In the genomic region with DNA sequence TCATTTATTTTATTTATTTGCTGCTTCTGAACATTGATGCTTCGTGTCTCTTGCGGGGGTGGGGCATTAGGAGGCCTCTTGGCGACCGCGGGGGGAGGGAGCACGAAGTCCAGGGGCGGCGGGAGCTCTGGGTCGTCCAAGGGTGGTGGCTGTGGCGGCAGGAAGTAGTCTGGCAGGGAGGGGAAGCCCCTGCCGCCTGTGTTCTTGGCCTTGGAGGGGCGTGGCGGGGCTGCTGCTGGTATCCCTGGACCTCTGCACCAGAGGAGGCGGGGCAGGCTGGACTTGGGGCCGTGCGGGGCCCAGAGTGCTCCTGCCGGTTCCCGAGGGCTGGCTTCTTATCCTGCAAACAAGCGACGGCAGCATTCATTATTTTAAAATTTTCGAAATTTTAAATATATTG, we compare ENCODE assay signal across 9 cellular contexts.
DNase-seq lines count a peak whose midpoint lies in the region; ATAC-seq and TF ChIP-seq lines count a peak whose summit lies in the region.
"Had no signal": no experiment of that assay in that cellular context is flagged by ENCODE, and none has a peak within 500 bp of the region (broad histone marks: within the 10 kb centered on the region; RNA-seq: fewer than 3 reads in every experiment).

No MANE protein-coding gene starts in this region.

- H3K4me3 ChIP-seq in right atrium auricular region (peak overlapping the region in 1 of 2 donors; percentile 32), left ventricle myocardium inferior (peak overlapping the region; percentile 50), suprapubic skin (peak overlapping the region; percentile 30), MM.1S (ENCODE audit: low read length) (no peak overlapping the region)

- no peak overlapping the region for H3K4me2 ChIP-seq in MM.1S (ENCODE audit: low read depth, low read length)

- TF ChIP-seq EP300 in suprapubic skin (IDR thresholded peaks at IDR 0.05) = no peak

- H3K4me1 ChIP-seq in right atrium auricular region = peaks cover 0 to 6% of the 10 kb centered on the region in 2 donors
- peaks cover 7% of the 10 kb centered on the region for H3K4me1 ChIP-seq in left ventricle myocardium inferior
- H3K4me1 ChIP-seq in suprapubic skin = peaks cover 5% of the 10 kb centered on the region
- H3K4me1 ChIP-seq in MM.1S (ENCODE audit: low read length) = no peaks in the 10 kb centered on the region

- no peak overlapping the region for H3K27ac ChIP-seq in right atrium auricular region
- H3K27ac ChIP-seq in left ventricle myocardium inferior (replicated peaks) = no peak overlapping the region
- no peak overlapping the region for H3K27ac ChIP-seq in suprapubic skin
- H3K27ac ChIP-seq in MM.1S (ENCODE audit: low read length) = no peak overlapping the region

- no peak for TF ChIP-seq POLR2A in suprapubic skin (IDR thresholded peaks at IDR 0.05)

- no peak for TF ChIP-seq CTCF in right atrium auricular region (IDR thresholded peaks at IDR 0.05)
- no peak for TF ChIP-seq CTCF in left ventricle myocardium inferior (IDR thresholded peaks at IDR 0.05; ENCODE audit: borderline replicate concordance)
- no peak for TF ChIP-seq CTCF in suprapubic skin (IDR thresholded peaks at IDR 0.05)
- TF ChIP-seq CTCF in MM.1S (IDR thresholded peaks at IDR 0.05; ENCODE audit: low read length) = no peak

- H3F3A ChIP-seq in MM.1S (ENCODE audit: insufficient read depth, low read length) = no peaks in the 10 kb centered on the region

- no peaks in the 10 kb centered on the region for H3K27me3 ChIP-seq in right atrium auricular region
- H3K27me3 ChIP-seq in left ventricle myocardium inferior (ENCODE audit: low read depth) = peaks cover 7% of the 10 kb centered on the region
- H3K27me3 ChIP-seq in suprapubic skin = no peaks in the 10 kb centered on the region
- H3K27me3 ChIP-seq in MM.1S (replicated peaks; ENCODE audit: insufficient read depth, low read length) = no peaks in the 10 kb centered on the region

- H3K9me3 ChIP-seq in right atrium auricular region = no peaks in the 10 kb centered on the region
- H3K9me3 ChIP-seq in left ventricle myocardium inferior (replicated peaks) = no peaks in the 10 kb centered on the region
- no peaks in the 10 kb centered on the region for H3K9me3 ChIP-seq in suprapubic skin
- H3K9me3 ChIP-seq in MM.1S (replicated peaks; ENCODE audit: insufficient read depth, low read length) = no peaks in the 10 kb centered on the region

- intact Hi-C loops in Right ventricle myocardium inferior (cut with DNase I) = no loop called here
- intact Hi-C loops in left ventricle myocardium inferior (cut with micrococcal nuclease) = no loop called here

- no peak overlapping the region for H3K9ac ChIP-seq in MM.1S (ENCODE audit: low read length)

- ATAC-seq in Right ventricle myocardium inferior (no peak), HG03457 (IDR thresholded peaks at IDR 0.05; ENCODE audit: unreplicated experiment) (peak; percentile 96), GM19467 (IDR thresholded peaks at IDR 0.05; ENCODE audit: unreplicated experiment) (no peak)

- H3K36me3 ChIP-seq in right atrium auricular region = no peaks in the 10 kb centered on the region
- no peaks in the 10 kb centered on the region for H3K36me3 ChIP-seq in left ventricle myocardium inferior
- H3K36me3 ChIP-seq in suprapubic skin = no peaks in the 10 kb centered on the region
- H3K36me3 ChIP-seq in MM.1S (replicated peaks; ENCODE audit: insufficient read depth, low read length) = no peaks in the 10 kb centered on the region

- no peak overlapping the region for H2AFZ ChIP-seq in MM.1S (ENCODE audit: low read length)

- H4K20me1 ChIP-seq in MM.1S (ENCODE audit: insufficient read depth, low read length) = no peaks in the 10 kb centered on the region

- 44% methylated on average over 21 of the region's 21 CpGs for WGBS in suprapubic skin

- no peaks in the 10 kb centered on the region for H3K9me2 ChIP-seq in MM.1S (replicated peaks; ENCODE audit: insufficient read depth, low read length)

- H3K79me2 ChIP-seq in MM.1S (ENCODE audit: low read length) = no peaks in the 10 kb centered on the region

- DNase-seq in Right ventricle myocardium inferior (ENCODE audit: missing footprints) = peak; percentile 62
- no peak for DNase-seq in right atrium auricular region (ENCODE audit: low spot score)
- peak; percentile 23 for DNase-seq in left ventricle myocardium inferior
- no peak for DNase-seq in suprapubic skin (ENCODE audit: low spot score in 2 of 2)
- DNase-seq in MM.1S = no peak
- no peak for DNase-seq in NCI-H128 (lab: John Stamatoyannopoulos, UW; ENCODE audit: unreplicated experiment)
- DNase-seq: DND-41 had no signal

Comparison
In these comparisons a context has a peak if more than half of its experiments do, and no peak if none do; other contexts are left out.
1. DNase-seq: peak in Right ventricle myocardium inferior (single experiment) and left ventricle myocardium inferior (single experiment); none in right atrium auricular region (single experiment), suprapubic skin (0 of 2), MM.1S (single experiment) and NCI-H128 (single experiment).